Comparison of ENCODE assay signal across 25 cellular contexts in the genomic region with DNA sequence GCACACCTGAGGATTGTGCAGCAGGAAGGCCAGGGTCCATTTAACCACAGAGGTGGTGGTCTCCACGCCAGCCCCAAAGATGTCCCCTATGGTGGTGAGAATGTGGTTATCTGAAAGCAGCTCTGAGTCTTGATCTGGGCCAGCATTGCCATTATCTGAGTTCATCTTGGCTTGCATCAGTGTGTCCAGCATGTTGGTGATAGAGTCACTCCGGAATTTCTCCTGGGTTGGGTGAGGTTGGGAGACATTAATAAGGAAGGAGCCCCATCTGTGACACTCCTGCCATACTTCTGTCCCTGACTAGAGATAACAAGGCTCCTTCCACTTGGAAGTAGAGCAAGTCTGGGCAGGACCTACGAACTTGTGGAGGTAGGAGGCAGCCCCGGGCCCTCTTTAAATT. TPM values are rescaled to one million over a fixed set of nuclear protein-coding genes. Genes with fewer than 3 reads are reported as not detected.
"Had no signal": no experiment of that assay in that cellular context is flagged by ENCODE, and none has a peak within 500 bp of the region (broad histone marks: within the 10 kb centered on the region; RNA-seq: fewer than 3 reads in every experiment).

No MANE protein-coding gene starts in this region.

- ATAC-seq: activated CD4-positive, CD25-positive, alpha-beta regulatory T cell treated with anti-CD3 and anti-CD28 coated beads, Interleukin-2, amount 50 U/mL, for 24 hours; activated T-cell treated with anti-CD3 and anti-CD28 coated beads, Interleukin-2, amount 50 U/mL, for 72 hours; esophagus mucosa; heart right ventricle; lower lobe of right lung; natural killer cell; sciatic nerve; stimulated activated effector memory CD8-positive, alpha-beta T cell treated with anti-CD3 and anti-CD28 coated beads, Interleukin-12 subunit alpha, Interleukin-12 subunit beta, amount 100 ng/mL, for 72 hours; upper lobe of right lung had no signal

- H3K4me1 ChIP-seq: lower lobe of right lung, upper lobe of right lung had no signal

- H3K27ac Mint-ChIP-seq: activated T-cell treated with anti-CD3 and anti-CD28 coated beads, Interleukin-2, amount 50 U/mL, for 72 hours; natural killer cell; stimulated activated effector memory CD8-positive, alpha-beta T cell treated with anti-CD3 and anti-CD28 coated beads, Interleukin-12 subunit alpha, Interleukin-12 subunit beta, amount 100 ng/mL, for 72 hours had no signal

- DNase-seq: activated CD4-positive, alpha-beta T cell treated with anti-CD3 and anti-CD28 coated beads, Interleukin-2, amount 50 U/mL, for 1 hour; activated CD8-positive, alpha-beta memory T cell treated with anti-CD3 and anti-CD28 coated beads for 24 hours; activated CD8-positive, alpha-beta memory T cell treated with anti-CD3 and anti-CD28 coated beads, Interleukin-2, amount 50 U/mL, for 48 hours; activated effector memory CD4-positive, alpha-beta T cell treated with anti-CD3 and anti-CD28 coated beads, Interleukin-2, amount 50 U/mL, for 16 hours; activated naive CD4-positive, alpha-beta T cell treated with anti-CD3 and anti-CD28 coated beads, Interleukin-2, amount 50 U/mL, for 16 hours; activated T-cell treated with anti-CD3 and anti-CD28 coated beads, Interleukin-2, amount 50 U/mL, for 72 hours; cerebellar nuclear complex; cortex of kidney; effector CD4-positive, alpha-beta T cell; heart right ventricle; lower lobe of right lung; natural killer cell; stimulated activated CD4-positive, alpha-beta T cell treated with anti-CD3 and anti-CD28 coated beads, Interleukin-4, amount 100 ng/mL, for 24 hours; T-helper 1 cell; T-helper 9 cell; testis; upper lobe of right lung had no signal

- H3K4me3 ChIP-seq: heart right ventricle, lower lobe of right lung, testis, upper lobe of right lung had no signal

- H3K9me3 Mint-ChIP-seq: activated T-cell treated with anti-CD3 and anti-CD28 coated beads, Interleukin-2, amount 50 U/mL, for 72 hours had no signal

- H3K27me3 ChIP-seq: heart right ventricle, neutrophil, testis, upper lobe of right lung had no signal

- H3K9ac ChIP-seq: parathyroid adenoma had no signal

- H3K4me3 Mint-ChIP-seq: activated T-cell treated with anti-CD3 and anti-CD28 coated beads, Interleukin-2, amount 50 U/mL, for 72 hours; natural killer cell; stimulated activated effector memory CD8-positive, alpha-beta T cell treated with anti-CD3 and anti-CD28 coated beads, Interleukin-12 subunit alpha, Interleukin-12 subunit beta, amount 100 ng/mL, for 72 hours had no signal

- H3K36me3 ChIP-seq: heart right ventricle, lower lobe of right lung, neutrophil, upper lobe of right lung had no signal

- H3K36me3 Mint-ChIP-seq: stimulated activated effector memory CD8-positive, alpha-beta T cell treated with anti-CD3 and anti-CD28 coated beads, Interleukin-12 subunit alpha, Interleukin-12 subunit beta, amount 100 ng/mL, for 72 hours had no signal

- H3K9me3 ChIP-seq: lower lobe of right lung, neutrophil, testis, upper lobe of right lung had no signal

RNA-seq across cellular contexts. Expression of a gene that starts 4.2 kb away (rescaled TPM):
- total RNA-seq: activated T-cell treated with anti-CD3 and anti-CD28 coated beads, Interleukin-2, amount 50 U/mL, for 72 hours; bronchial epithelial cell; mesenteric fat pad; natural killer cell had no signal
